8 cellular contexts compared by ENCODE assay signal in the genomic region with DNA sequence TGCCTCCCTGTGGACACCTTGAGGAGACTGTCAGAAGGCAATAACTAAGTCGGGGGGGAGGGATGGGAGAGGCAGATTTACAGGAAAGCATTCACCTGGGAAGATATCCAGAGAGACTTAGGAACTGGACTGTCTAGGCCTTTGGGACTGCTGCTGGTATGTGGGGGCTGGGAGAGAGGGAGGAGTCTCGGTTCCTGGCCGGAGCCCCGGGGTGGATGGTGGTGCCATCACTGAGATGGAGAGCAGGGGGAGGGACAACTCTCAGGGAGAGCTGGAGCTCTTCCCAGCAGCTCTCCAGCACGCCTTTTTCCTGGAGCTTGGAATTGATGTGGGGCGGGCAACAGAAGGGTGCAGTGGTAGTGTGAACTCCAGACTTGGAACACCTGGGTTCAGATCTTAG. TPM values are rescaled to one million over a fixed set of nuclear protein-coding genes. Genes with fewer than 3 reads are reported as not detected.
DNase-seq lines count a peak whose midpoint lies in the region; ATAC-seq and TF ChIP-seq lines count a peak whose summit lies in the region.

No MANE protein-coding gene starts in this region.

- peak overlapping the region; percentile 26 for H3K27ac ChIP-seq in epithelial cell of prostate
- no peak overlapping the region for H3K27ac ChIP-seq in lower lobe of right lung
- peak overlapping the region; percentile 75 to 85 (median 81) for H3K27ac ChIP-seq in thyroid gland

- peaks cover 62% of the 10 kb centered on the region for H3K4me1 ChIP-seq in lower lobe of right lung
- peaks cover 24 to 71% of the 10 kb centered on the region in 2 donors for H3K4me1 ChIP-seq in thyroid gland

- TF ChIP-seq CTCF in lower lobe of right lung (IDR thresholded peaks at IDR 0.05) (no peak), thyroid gland (IDR thresholded peaks at IDR 0.05) (no peak)

- 23 to 27% methylated on average over 5 to 6 of the region's 6 CpGs for WGBS in thyroid gland, 2 donors

- TF ChIP-seq POLR2A in thyroid gland (IDR thresholded peaks at IDR 0.05) (peak in 1 of 2 donors; percentile 41), erythroblast (IDR thresholded peaks at IDR 0.05; ENCODE audit: low read length) (no peak)

- no peaks in the 10 kb centered on the region for H3K9me3 ChIP-seq in lower lobe of right lung
- H3K9me3 ChIP-seq in thyroid gland: no peaks in the 10 kb centered on the region

- peak; percentile 65 to 72 for ATAC-seq in lower lobe of right lung

- DNase-seq in NCI-H2029 treated with DMSO at 0.1 percent for 48 hours (lab: John Stamatoyannopoulos, UW) (peak; percentile 96), epithelial cell of prostate (ENCODE audit: low read depth, low spot score) (no peak), lower lobe of right lung (peak; percentile 76), thyroid gland (peak; percentile 93 to 94), NCI-H82 treated with DMSO at 0.1 percent for 48 hours (lab: John Stamatoyannopoulos, UW; ENCODE audit: unreplicated experiment) (no peak), erythroblast (lab: John Stamatoyannopoulos, UW) (no peak), iPS-NIHi7 (ENCODE audit: extremely low spot score) (no peak), NCI-H748 treated with DMSO at 0.1 percent for 48 hours (lab: John Stamatoyannopoulos, UW) (no peak)

- intact Hi-C loops in lower lobe of right lung (cut with DNase I): no loop called here
- intact Hi-C loops in thyroid gland (cut with DNase I): no loop called here

- H3K36me3 ChIP-seq in lower lobe of right lung: peaks cover 20% of the 10 kb centered on the region
- no peaks in the 10 kb centered on the region for H3K36me3 ChIP-seq in thyroid gland

- H3K27me3 ChIP-seq in lower lobe of right lung (ENCODE audit: low read depth) (no peaks in the 10 kb centered on the region), thyroid gland (no peaks in the 10 kb centered on the region)

- H3K4me3 ChIP-seq in lower lobe of right lung (no peak overlapping the region), thyroid gland (replicated peaks in 1 of 3) (no peak overlapping the region)

RNA-seq across cellular contexts. Expression of a gene that starts 22.1 kb away (rescaled TPM):
- total RNA-seq in lower lobe of right lung: 176 TPM
- 10 to 100 TPM; 53.2 to 80.6 (median 71.7) TPM for total RNA-seq in thyroid gland

Comparison
In these comparisons a context has a peak if more than half of its experiments do, and no peak if none do; other contexts are left out.
1. DNase-seq: peak in NCI-H2029 treated with DMSO at 0.1 percent for 48 hours (single experiment), lower lobe of right lung (single experiment) and thyroid gland (2 of 2); none in epithelial cell of prostate (single experiment), NCI-H82 treated with DMSO at 0.1 percent for 48 hours (single experiment), erythroblast (0 of 2), iPS-NIHi7 (single experiment) and NCI-H748 treated with DMSO at 0.1 percent for 48 hours (single experiment).